In the genomic region with DNA sequence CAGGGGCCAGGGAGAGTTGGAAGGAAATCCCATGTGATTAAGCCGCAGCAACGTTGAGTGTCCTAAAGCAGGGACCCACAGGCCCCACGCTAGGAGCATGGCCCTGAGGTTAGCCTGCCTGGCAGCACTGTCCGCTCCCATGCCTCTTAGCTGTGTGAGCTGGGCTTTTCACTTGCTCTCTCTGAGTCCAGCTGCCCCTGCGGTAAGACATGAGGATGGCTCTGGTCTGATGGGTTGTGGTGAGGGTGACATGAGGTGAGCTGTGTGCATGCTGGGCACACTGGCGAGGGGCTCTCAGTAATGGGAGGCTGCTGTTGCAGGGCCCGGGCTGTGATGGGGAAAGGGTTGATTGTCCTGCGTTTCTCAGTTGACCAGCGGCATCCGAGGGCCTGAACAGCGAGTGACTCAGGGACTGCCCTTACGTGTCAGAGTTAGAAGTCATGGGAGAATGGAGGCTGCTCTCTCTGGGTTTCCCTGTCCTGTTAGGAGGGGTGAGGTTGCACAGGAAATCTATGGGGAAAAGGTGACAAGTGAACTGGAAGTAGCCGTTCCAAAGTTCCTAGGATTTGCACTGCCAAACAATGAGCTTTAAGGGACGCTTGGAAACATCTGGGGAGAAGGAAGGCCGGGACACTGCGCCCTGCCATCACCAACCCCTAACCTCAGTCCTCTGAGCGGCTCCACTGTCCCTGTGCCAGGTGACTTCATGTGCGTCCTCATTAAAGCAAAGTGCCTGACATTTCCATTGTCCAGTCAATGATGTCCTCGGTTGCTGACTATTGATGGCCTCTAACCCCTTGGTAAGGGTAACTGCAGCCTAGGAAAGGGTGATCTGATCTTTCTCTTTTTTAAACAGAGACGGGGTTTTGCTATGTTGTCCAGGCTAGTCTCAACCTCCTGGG, we compare ENCODE assay signal across 19 cellular contexts. TPM values are rescaled to one million over a fixed set of nuclear protein-coding genes. Genes with fewer than 3 reads are reported as not detected.
DNase-seq lines count a peak whose midpoint lies in the region; ATAC-seq, FAIRE-seq and TF ChIP-seq lines count a peak whose summit lies in the region.
"Had no signal": no experiment of that assay in that cellular context is flagged by ENCODE, and none has a peak within 500 bp of the region (broad histone marks: within the 10 kb centered on the region; RNA-seq: fewer than 3 reads in every experiment).

No MANE protein-coding gene starts in this region.

- H2BK120ac ChIP-seq in H1 (replicated peaks; ENCODE audit: low read depth, low read length), result no peak overlapping the region

- TF ChIP-seq CTCF in Peyer's patch (IDR thresholded peaks at IDR 0.05), result no peak
- TF ChIP-seq CTCF in H1 (IDR thresholded peaks at IDR 0.05; ENCODE audit: control extremely low read depth in 1 of 3, insufficient read depth in 1 of 3, low read depth in 1 of 3, low read length in 3 of 3), result no peak
- TF ChIP-seq CTCF in osteoblast (IDR thresholded peaks at IDR 0.05; ENCODE audit: extremely low read depth, low read depth, low read length), result no peak

- POLR2A ChIA-PET in H1 (lab: Charles Lee; ENCODE audit: partially characterized antibody), result interaction anchor here (0.7 to 1.9 kb wide), 6 partner anchors 9 to 59 kb away, joined by 3 to 8 read pairs (median 4); no protein-coding TSS in a partner anchor

- H3K4me3 ChIP-seq in H7 (ENCODE audit: insufficient read depth, low read depth, low read length) (no peak overlapping the region), Peyer's patch (no peak overlapping the region), H1 (ENCODE audit: extremely low read depth in 1 of 4, insufficient read depth in 2 of 4, low read depth in 3 of 4, low read length in 4 of 4) (no peak overlapping the region), osteoblast (ENCODE audit: insufficient read depth, low read length) (no peak overlapping the region)
- H3K4me3 ChIP-seq: GM23338 had no signal

- H3K79me1 ChIP-seq in H1 (ENCODE audit: low read depth, low read length), result no peaks in the 10 kb centered on the region; the same call in 1 of the 2 replicates

- no peak overlapping the region for H2BK5ac ChIP-seq in H1 (ENCODE audit: low read depth, low read length)

- no peak for FAIRE-seq in H1 (lab: Jason Lieb, UNC)
- FAIRE-seq: RCC 7860 had no signal

- TF ChIP-seq RAD21 in H1 (IDR thresholded peaks at IDR 0.05 in 1 of 2, conservative IDR thresholded peaks at IDR 0.05 in 1 of 2; ENCODE audit: low read depth in 2 of 2, low read length in 2 of 2), result no peak

- no peak overlapping the region for H3K18ac ChIP-seq in H1 (ENCODE audit: extremely low read depth, low read length)

- peak overlapping the region in 1 of 4 experiments; percentile 32; a peak in 1 of 7 replicates for H3K9ac ChIP-seq in H1 (replicated peaks in 1 of 4; ENCODE audit: extremely low read depth in 1 of 4, low read depth in 3 of 4, low read length in 3 of 4)

- H3K79me2 ChIP-seq in H1 (ENCODE audit: control insufficient read depth in 1 of 2, insufficient read depth in 2 of 2, low read length in 2 of 2) (no peaks in the 10 kb centered on the region), osteoblast (ENCODE audit: insufficient read depth, low read length) (no peaks in the 10 kb centered on the region)

- H3K27ac ChIP-seq in Peyer's patch, result no peak overlapping the region
- H3K27ac ChIP-seq in H1 (ENCODE audit: low read depth, low read length), result no peak overlapping the region
- no peak overlapping the region for H3K27ac ChIP-seq in osteoblast (ENCODE audit: low read depth, low read length)

- WGBS in H1 (ENCODE audit: extremely low coverage in 1 of 2, insufficient coverage in 1 of 2, insufficient read length in 1 of 2, insufficient replicate concordance in 2 of 2, low coverage in 1 of 2, low lambda C conversion rate in 2 of 2, missing lambda C conversion rate in 1 of 2), 2 experiments, result 89% methylated on average over 20 of the region's 20 CpGs; no CpG with 5 or more reads in 1 of the 2 experiments

- no peak overlapping the region for H3K56ac ChIP-seq in H1 (replicated peaks; ENCODE audit: insufficient read length, low read depth, low read length)

- CTCF ChIA-PET in H1 (lab: Charles Lee; ENCODE audit: partially characterized antibody), result interaction anchor here (0.6 to 1.6 kb wide), 6 partner anchors 14 to 89 kb away, joined by 3 to 5 read pairs (median 3); no protein-coding TSS in a partner anchor

- H3K23ac ChIP-seq in H1 (ENCODE audit: insufficient read length), result no peak overlapping the region

- H3K4ac ChIP-seq in H1 (replicated peaks; ENCODE audit: insufficient read length, low read depth, low read length), result no peak overlapping the region

- no peak overlapping the region for H3K14ac ChIP-seq in H1 (ENCODE audit: insufficient read length)

- no peak overlapping the region for H2BK20ac ChIP-seq in H1 (ENCODE audit: low read length)

- no peak overlapping the region for H3K4me2 ChIP-seq in H1 (ENCODE audit: insufficient read depth in 1 of 2, low read depth in 2 of 2, low read length in 2 of 2)
- H3K4me2 ChIP-seq in osteoblast (ENCODE audit: insufficient read depth, low read length), result no peak overlapping the region
- H3K4me2 ChIP-seq: GM23338 had no signal

- TF ChIP-seq POLR2A in Peyer's patch (IDR thresholded peaks at IDR 0.05) (no peak), H1 (IDR thresholded peaks at IDR 0.05; ENCODE audit: control extremely low read depth in 1 of 2, low read depth in 2 of 2, low read length in 2 of 2) (peak in 1 of 2 experiments; percentile 26; a peak in 1 of 3 replicates)

- H4K20me1 ChIP-seq in H1 (replicated peaks in 1 of 2; ENCODE audit: control insufficient read depth in 1 of 2, insufficient read depth in 2 of 2, low read length in 2 of 2) (peaks cover 0 to 1% of the 10 kb centered on the region in 2 experiments), osteoblast (ENCODE audit: insufficient read depth, low read length) (no peaks in the 10 kb centered on the region)

- H3K4me1 ChIP-seq in Peyer's patch (no peaks in the 10 kb centered on the region), H1 (replicated peaks in 1 of 4; ENCODE audit: control insufficient read depth in 3 of 4, insufficient read depth in 4 of 4, low read length in 3 of 4) (peaks cover 0 to 5% (median 0%) of the 10 kb centered on the region in 4 experiments; a peak in 1 of 7 replicates), osteoblast (ENCODE audit: insufficient read depth, low read length) (no peaks in the 10 kb centered on the region)

- no peak overlapping the region for H4K91ac ChIP-seq in H1 (replicated peaks; ENCODE audit: insufficient read length, low read length)

- no peaks in the 10 kb centered on the region for H3K23me2 ChIP-seq in H1 (ENCODE audit: low read depth, low read length)

- peak overlapping the region; percentile 43; the same call in 1 of the 2 replicates for H4K8ac ChIP-seq in H1 (ENCODE audit: extremely low read depth, insufficient read depth, low read length)

- no peak for ATAC-seq in HG02623 (IDR thresholded peaks at IDR 0.05; ENCODE audit: unreplicated experiment)
- ATAC-seq: GM23338 had no signal

- no peak overlapping the region for H2AK5ac ChIP-seq in H1 (ENCODE audit: low read depth, low read length)

- H3K27me3 ChIP-seq in H7 (ENCODE audit: control insufficient read depth, insufficient read depth, low read length) (no peaks in the 10 kb centered on the region), Peyer's patch (no peaks in the 10 kb centered on the region), H1 (replicated peaks in 1 of 4; ENCODE audit: control insufficient read depth in 3 of 4, extremely low read depth in 1 of 4, insufficient read depth in 3 of 4, low read length in 3 of 4) (no peaks in the 10 kb centered on the region), osteoblast (ENCODE audit: insufficient read depth, low read length) (no peaks in the 10 kb centered on the region)

- no peak overlapping the region for H2BK12ac ChIP-seq in H1 (ENCODE audit: low read depth, low read length)

- peaks cover 4% of the 10 kb centered on the region for H3K36me3 ChIP-seq in H7 (replicated peaks; ENCODE audit: control insufficient read depth, insufficient read depth, low read length)
- no peaks in the 10 kb centered on the region for H3K36me3 ChIP-seq in Peyer's patch
- H3K36me3 ChIP-seq in H1 (ENCODE audit: control insufficient read depth in 2 of 4, insufficient read depth in 4 of 4, low read length in 3 of 4), result peaks cover 0 to 8% (median 0%) of the 10 kb centered on the region in 4 experiments; a peak in 1 of 8 replicates
- H3K36me3 ChIP-seq in osteoblast (ENCODE audit: insufficient read depth, low read length), result no peaks in the 10 kb centered on the region

- H4K5ac ChIP-seq in H1 (ENCODE audit: insufficient read length, low read depth, low read length), result no peak overlapping the region

- H2AFZ ChIP-seq in H1 (ENCODE audit: low read length) (no peak overlapping the region), osteoblast (ENCODE audit: low read length) (no peak overlapping the region)
- H2AFZ ChIP-seq: GM23338 had no signal

- no peaks in the 10 kb centered on the region for H3K9me3 ChIP-seq in Peyer's patch
- no peaks in the 10 kb centered on the region for H3K9me3 ChIP-seq in H1 (ENCODE audit: insufficient read depth in 2 of 2, low read depth in 1 of 2, low read length in 1 of 2)
- H3K9me3 ChIP-seq in osteoblast (ENCODE audit: low read depth, low read length), result no peaks in the 10 kb centered on the region

- TF ChIP-seq EP300 in H1 (IDR thresholded peaks at IDR 0.05; ENCODE audit: borderline replicate concordance in 1 of 2, low read depth in 2 of 2, low read length in 2 of 2), result no peak

- H2BK15ac ChIP-seq in H1 (ENCODE audit: low read length), result no peak overlapping the region

- DNase-seq in H7 (peak; percentile 12), Peyer's patch (peak in 2 of 3 donors; percentile 15 to 34), H1 (ENCODE audit: low read depth in 1 of 2, low spot score in 2 of 2) (no peak), osteoblast (ENCODE audit: insufficient read length, low spot score, missing footprints) (peak; percentile 82), DMS153 treated with DMSO at 0.1 percent for 48 hours (lab: John Stamatoyannopoulos, UW; ENCODE audit: unreplicated experiment) (no peak), putamen (ENCODE audit: low spot score) (no peak)
- DNase-seq: Calu3; CD4-positive, alpha-beta T cell; DMS79; GDM1; Karpas-422; NCI-H187 treated with DMSO at 0.1 percent for 48 hours; NCI-H2171 treated with DMSO at 0.1 percent for 48 hours; NCI-H510A; NCI-H82; SHP77 treated with DMSO at 0.1 percent for 48 hours had no signal

RNA-seq across cellular contexts. Expression of gene ADNP, which starts 51.3 kb away (rescaled TPM):
- total RNA-seq in H7 (2014; rRNA removed; shearing (Covaris generic)), result 23.5 and 40.5 TPM in 2 replicates
- 10 to 100 TPM; 51.8 to 64.3 (median 58.2) TPM for total RNA-seq in Peyer's patch
- total RNA-seq in H1 (2021; fragmentation: NEBNext Ultra II Directional; extraction: Animal tissue kit (Norgen Biotek cat#: 25700)), result 123 and 129 TPM in 2 replicates
- polyA plus RNA-seq in H1 (2011; rRNA removed), result 21.1 and 31.6 TPM in 2 replicates
- 34.0 TPM for polyA plus RNA-seq in H1 (2011; cell fraction: cytosol; rRNA removed)
- 35.9 TPM for polyA plus RNA-seq in H1 (2011; cell fraction: nucleus; rRNA removed)
- 72.1 to 113 TPM (median 81.0 TPM) in 4 replicates for polyA plus RNA-seq in H1 (2012, experiment 1 of 2)
- polyA plus RNA-seq in H1 (2012, experiment 2 of 2), result 10.8 TPM
- 72.0 TPM for polyA plus RNA-seq in H1 (2013, experiment 1 of 2)
- polyA plus RNA-seq in H1 (2013, experiment 2 of 2), result 69.3 TPM
- 69.9 and 98.9 TPM in 2 replicates for polyA minus RNA-seq in H1 (2011; rRNA and poly(A)+ RNA removed)
- 58.9 TPM for polyA minus RNA-seq in H1 (2011; cell fraction: cytosol; rRNA and poly(A)+ RNA removed)
- 74.3 TPM for polyA minus RNA-seq in H1 (2011; cell fraction: nucleus; rRNA and poly(A)+ RNA removed)
- total RNA-seq in osteoblast, result 23.5 and 26.2 TPM in 2 replicates

Comparison
In these comparisons a context has a peak if more than half of its experiments do, and no peak if none do; other contexts are left out.
1. DNase-seq: peak in H7 (single experiment), Peyer's patch (2 of 3) and osteoblast (single experiment); none in H1 (0 of 2), DMS153 treated with DMSO at 0.1 percent for 48 hours (single experiment) and putamen (single experiment).